In genomic region chrX:68992998-68993397, GRCh38 we compare ENCODE assay signal across 24 cellular contexts.
"Had no signal": no experiment of that assay in that cellular context is flagged by ENCODE, and none has a peak within 500 bp of the region (broad histone marks: within the 10 kb centered on the region; RNA-seq: fewer than 3 reads in every experiment).

No MANE protein-coding gene starts in this region.

- H3K27ac Mint-ChIP-seq: endodermal cell; natural killer cell; stimulated activated memory B cell treated with anti-CD40 and anti-IgM and Interleukin-4, amounts not matched to agents 10 μg/mL and 1 μg/mL and 100 μg/mL, for 72 hours had no signal

- H3K4me3 Mint-ChIP-seq: endodermal cell; natural killer cell; neural crest cell; stimulated activated memory B cell treated with anti-CD40 and anti-IgM and Interleukin-4, amounts not matched to agents 10 μg/mL and 1 μg/mL and 100 μg/mL, for 72 hours had no signal

- H3K36me3 Mint-ChIP-seq: natural killer cell; stimulated activated memory B cell treated with anti-CD40 and anti-IgM and Interleukin-4, amounts not matched to agents 10 μg/mL and 1 μg/mL and 100 μg/mL, for 72 hours had no signal

- H3K27ac ChIP-seq: epithelial cell of prostate, gastrocnemius medialis, lower lobe of right lung, psoas muscle, sigmoid colon, testis, tibial artery, upper lobe of right lung, vagina had no signal

- ATAC-seq: esophagus mucosa; gastrocnemius medialis; left ventricle myocardium superior; lower lobe of right lung; natural killer cell; psoas muscle; right cardiac atrium; stimulated activated memory B cell treated with anti-CD40 and anti-IgM and Interleukin-4, amounts not matched to agents 10 μg/mL and 1 μg/mL and 100 μg/mL, for 72 hours; stimulated activated naive CD8-positive, alpha-beta T cell treated with anti-CD3 and anti-CD28 coated beads, Interleukin-15, Interleukin-2, amounts not matched to agents 100 U/mL and 50 U/mL, for 24 hours; upper lobe of right lung had no signal

- H3K27me3 ChIP-seq: gastrocnemius medialis, sigmoid colon, testis, tibial artery, upper lobe of right lung, vagina had no signal

- H3K4me1 ChIP-seq: upper lobe of right lung had no signal

- H3K4me1 Mint-ChIP-seq: natural killer cell; stimulated activated memory B cell treated with anti-CD40 and anti-IgM and Interleukin-4, amounts not matched to agents 10 μg/mL and 1 μg/mL and 100 μg/mL, for 72 hours had no signal

- H3K9me3 Mint-ChIP-seq: natural killer cell; stimulated activated memory B cell treated with anti-CD40 and anti-IgM and Interleukin-4, amounts not matched to agents 10 μg/mL and 1 μg/mL and 100 μg/mL, for 72 hours had no signal

- DNase-seq: effector CD8-positive, alpha-beta T cell; foreskin fibroblast; gastrocnemius medialis; head of caudate nucleus; kidney glomerular epithelial cell; left ventricle myocardium superior; lower lobe of right lung; natural killer cell; psoas muscle; right cardiac atrium; sigmoid colon; stimulated activated CD4-positive, alpha-beta T cell treated with anti-CD3 and anti-CD28 coated beads, Interleukin-2, amount 100 ng/mL, for 24 hours; stimulated activated CD4-positive, alpha-beta T cell treated with anti-CD3 and anti-CD28 coated beads, Interleukin-4, amount 100 ng/mL, for 24 hours; stimulated activated naive CD8-positive, alpha-beta T cell treated with anti-CD3 and anti-CD28 coated beads, Interleukin-15, Interleukin-2, amounts not matched to agents 100 U/mL and 50 U/mL, for 24 hours; substantia nigra; testis; tibial artery; upper lobe of right lung had no signal

- H3K36me3 ChIP-seq: gastrocnemius medialis, lower lobe of right lung, sigmoid colon, tibial artery, upper lobe of right lung, vagina had no signal

- H3K9me3 ChIP-seq: gastrocnemius medialis, lower lobe of right lung, psoas muscle, sigmoid colon, testis, tibial artery, upper lobe of right lung, vagina had no signal

- H3K4me3 ChIP-seq: gastrocnemius medialis, lower lobe of right lung, psoas muscle, sigmoid colon, testis, tibial artery, upper lobe of right lung, vagina had no signal
